17 cellular contexts compared by ENCODE assay signal in the genomic region with DNA sequence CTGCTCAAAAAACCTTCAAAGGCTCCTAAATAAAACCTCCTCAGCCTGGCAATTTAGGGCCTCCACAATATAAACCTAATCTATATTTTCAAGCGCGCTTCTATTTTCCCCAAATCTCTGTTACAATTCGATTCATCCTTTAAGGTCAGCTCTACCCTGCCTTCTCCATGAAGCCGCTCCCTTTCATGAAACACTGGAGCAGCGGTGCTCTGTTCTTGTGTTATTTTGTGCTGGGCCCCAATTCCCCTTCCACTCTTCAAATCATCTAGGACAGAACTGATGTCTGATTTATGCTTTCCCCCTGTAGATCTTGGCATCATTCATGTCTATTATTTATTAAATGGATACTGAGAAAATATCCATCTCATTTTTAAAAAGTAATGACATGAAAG. TPM values are rescaled to one million over a fixed set of nuclear protein-coding genes. Genes with fewer than 3 reads are reported as not detected.
A peak's percentile ranks its signal among the peaks of the same experiment; 100 is the strongest.
DNase-seq lines count a peak whose midpoint lies in the region; ATAC-seq and TF ChIP-seq lines count a peak whose summit lies in the region.
"Had no signal": no experiment of that assay in that cellular context is flagged by ENCODE, and none has a peak within 500 bp of the region (broad histone marks: within the 10 kb centered on the region; RNA-seq: fewer than 3 reads in every experiment).

No MANE protein-coding gene starts in this region.

- no peak overlapping the region for H2AK5ac ChIP-seq in neuronal stem cell (ENCODE audit: low read depth, low read length)

- no peaks in the 10 kb centered on the region for H3K9me3 Mint-ChIP-seq in WTC11
- H3K9me3 Mint-ChIP-seq in type B pancreatic cell, result no peaks in the 10 kb centered on the region
- H3K9me3 Mint-ChIP-seq: CD8-positive, alpha-beta memory T cell had no signal

- TF ChIP-seq CTCF in WTC11 (IDR thresholded peaks at IDR 0.05) (no peak), esophagus squamous epithelium (IDR thresholded peaks at IDR 0.05) (no peak), type B pancreatic cell (conservative IDR thresholded peaks at IDR 0.05) (no peak), heart left ventricle (IDR thresholded peaks at IDR 0.05) (no peak)

- H2BK5ac ChIP-seq in neuronal stem cell (ENCODE audit: low read length), result no peak overlapping the region

- H4K91ac ChIP-seq in neuronal stem cell (ENCODE audit: low read depth, low read length, poor library complexity), result no peak overlapping the region

- H3K4me3 ChIP-seq in esophagus squamous epithelium, result peak overlapping the region in 1 of 4 donors; percentile 12
- H3K4me3 ChIP-seq in neuronal stem cell (ENCODE audit: low read length in 2 of 2), result no peak overlapping the region
- no peak overlapping the region for H3K4me3 ChIP-seq in heart left ventricle

- no peak overlapping the region for H2BK12ac ChIP-seq in neuronal stem cell (ENCODE audit: low read length)

- TF ChIP-seq POLR2A in esophagus squamous epithelium (IDR thresholded peaks at IDR 0.05), result no peak
- TF ChIP-seq POLR2A in heart left ventricle (IDR thresholded peaks at IDR 0.05), result no peak

- no peak overlapping the region for H3K9ac ChIP-seq in neuronal stem cell (ENCODE audit: low read depth, low read length, poor library complexity)

- H3K23ac ChIP-seq in neuronal stem cell (ENCODE audit: low read depth, low read length, poor library complexity), result no peak overlapping the region

- intact Hi-C loops in esophagus squamous epithelium (cut with DNase I), result no loop called here
- intact Hi-C loops in heart left ventricle (cut with DNase I), result loop anchor here in 5 of 10 donors (5.0 to 10.0 kb wide), 3 partner anchors 37 to 328 kb away; no protein-coding TSS in a partner anchor

- H3K4me1 Mint-ChIP-seq in WTC11 (peaks cover 92% of the 10 kb centered on the region), type B pancreatic cell (ENCODE audit: unreplicated experiment) (peaks cover 87% of the 10 kb centered on the region)

- no peak overlapping the region for H3K14ac ChIP-seq in neuronal stem cell (ENCODE audit: low read length)

- no peaks in the 10 kb centered on the region for H3K27me3 Mint-ChIP-seq in WTC11 (ENCODE audit: low read depth)
- no peaks in the 10 kb centered on the region for H3K27me3 Mint-ChIP-seq in type B pancreatic cell

- H3K27ac Mint-ChIP-seq in WTC11 (peak overlapping the region; percentile 26), type B pancreatic cell (peak overlapping the region; percentile 93)
- H3K27ac Mint-ChIP-seq: activated CD8-positive, alpha-beta T cell treated with anti-CD3 and anti-CD28 coated beads, Interleukin-2, amount 10 ng/mL, durations not matched to agents 7 days and 5 days; CD8-positive, alpha-beta memory T cell had no signal

- H4K8ac ChIP-seq in neuronal stem cell (ENCODE audit: low read depth, low read length), result no peak overlapping the region

- no peak overlapping the region for H2BK15ac ChIP-seq in neuronal stem cell (ENCODE audit: low read length)

- WGBS in esophagus squamous epithelium, 2 donors, result 90 to 93% methylated on average over 5 of the region's 5 CpGs
- no CpG with 5 or more reads among the region's 5 CpGs for WGBS in neuronal stem cell (ENCODE audit: extremely low coverage in 2 of 2, insufficient read length in 2 of 2, insufficient replicate concordance in 1 of 2), 2 donors
- 97% methylated on average over 5 of the region's 5 CpGs for WGBS in heart left ventricle, 4 donors

- H3K4me1 ChIP-seq in esophagus squamous epithelium, result peaks cover 52 to 100% (median 58%) of the 10 kb centered on the region in 3 donors
- peaks cover 18 to 47% of the 10 kb centered on the region in 2 donors for H3K4me1 ChIP-seq in neuronal stem cell (ENCODE audit: control insufficient read depth in 2 of 2, insufficient read depth in 1 of 2, low read depth in 1 of 2, low read length in 2 of 2)
- peaks cover 0 to 64% (median 39%) of the 10 kb centered on the region in 12 donors for H3K4me1 ChIP-seq in heart left ventricle

- H3K18ac ChIP-seq in neuronal stem cell (ENCODE audit: low read length), result no peak overlapping the region

- no peaks in the 10 kb centered on the region for H3K79me1 ChIP-seq in neuronal stem cell (ENCODE audit: low read depth, low read length)

- no peaks in the 10 kb centered on the region for H3K27me3 ChIP-seq in esophagus squamous epithelium
- no peaks in the 10 kb centered on the region for H3K27me3 ChIP-seq in neuronal stem cell (ENCODE audit: control insufficient read depth in 3 of 3, insufficient read depth in 3 of 3, low read depth in 1 of 3, low read length in 3 of 3)
- no peaks in the 10 kb centered on the region for H3K27me3 ChIP-seq in heart left ventricle

- H3K4me3 Mint-ChIP-seq in WTC11 (peak overlapping the region; percentile 25), type B pancreatic cell (peak overlapping the region; percentile 77)
- H3K4me3 Mint-ChIP-seq: activated CD8-positive, alpha-beta T cell treated with anti-CD3 and anti-CD28 coated beads, Interleukin-2, amount 10 ng/mL, durations not matched to agents 7 days and 5 days; CD8-positive, alpha-beta memory T cell had no signal

- H3K4me2 ChIP-seq in neuronal stem cell (ENCODE audit: insufficient read depth, low read length, poor library complexity, severe bottlenecking), result peak overlapping the region; percentile 28

- no peak overlapping the region for H2AFZ ChIP-seq in neuronal stem cell (ENCODE audit: low read length)

- peaks cover 2 to 7% (median 4%) of the 10 kb centered on the region in 3 donors for H3K36me3 ChIP-seq in esophagus squamous epithelium
- H3K36me3 ChIP-seq in neuronal stem cell (replicated peaks in 1 of 2; ENCODE audit: control insufficient read depth in 2 of 2, insufficient read depth in 2 of 2, low read length in 2 of 2), result peaks cover 3 to 7% of the 10 kb centered on the region in 2 donors
- H3K36me3 ChIP-seq in heart left ventricle, result peaks cover 0 to 7% (median 4%) of the 10 kb centered on the region in 9 donors

- H3K36me3 Mint-ChIP-seq in WTC11 (peaks cover 7% of the 10 kb centered on the region), type B pancreatic cell (peaks cover 20% of the 10 kb centered on the region)
- H3K36me3 Mint-ChIP-seq: CD8-positive, alpha-beta memory T cell had no signal

- H3K4ac ChIP-seq in neuronal stem cell (ENCODE audit: low read length), result no peak overlapping the region

- ATAC-seq in WTC11 (no peak; the same call in 1 of the 2 replicates), heart left ventricle (no peak)
- ATAC-seq: activated CD8-positive, alpha-beta T cell treated with anti-CD3 and anti-CD28 coated beads, Interleukin-2, amount 10 ng/mL, durations not matched to agents 7 days and 5 days; stimulated activated naive CD8-positive, alpha-beta T cell treated with anti-CD3 and anti-CD28 coated beads, Interleukin-15, Interleukin-2, amounts not matched to agents 100 U/mL and 50 U/mL, for 24 hours had no signal

- peak overlapping the region; percentile 50 to 94 (median 64) for H3K27ac ChIP-seq in esophagus squamous epithelium
- H3K27ac ChIP-seq in neuronal stem cell (replicated peaks; ENCODE audit: low read length), result peak overlapping the region; percentile 92
- peak overlapping the region in 1 of 12 donors; percentile 70 for H3K27ac ChIP-seq in heart left ventricle
- H3K27ac ChIP-seq: RWPE1 had no signal

- CTCF ChIA-PET in WTC11 (lab: Charles Lee), result interaction anchor here (0.6 to 6.8 kb wide), 11 partner anchors 17 to 332 kb away, joined by 3 to 271 read pairs (median 4); no protein-coding TSS in a partner anchor

- H3K9me3 ChIP-seq in esophagus squamous epithelium, result no peaks in the 10 kb centered on the region
- no peaks in the 10 kb centered on the region for H3K9me3 ChIP-seq in neuronal stem cell (replicated peaks in 1 of 2; ENCODE audit: control insufficient read depth in 2 of 2, insufficient read depth in 1 of 2, low read depth in 1 of 2, low read length in 2 of 2)
- no peaks in the 10 kb centered on the region for H3K9me3 ChIP-seq in heart left ventricle

- POLR2A ChIA-PET in WTC11 (lab: Charles Lee), result interaction anchor here (0.7 to 1.4 kb wide), 3 partner anchors 27 to 295 kb away, joined by 3 to 4 read pairs (median 3); no protein-coding TSS in a partner anchor

- DNase-seq in WTC11 (ENCODE audit: low spot score) (no peak), esophagus squamous epithelium (lab: John Stamatoyannopoulos, UW) (no peak), neuronal stem cell (ENCODE audit: low spot score) (no peak), type B pancreatic cell (ENCODE audit: extremely low spot score, unreplicated experiment) (no peak), kidney tubule cell (ENCODE audit: low spot score) (no peak), NCI-H524 treated with DMSO at 0.1 percent for 48 hours (lab: John Stamatoyannopoulos, UW) (no peak), NCI-H2081 (lab: John Stamatoyannopoulos, UW) (no peak), heart left ventricle (no peak)
- DNase-seq: activated CD8-positive, alpha-beta T cell treated with anti-CD3 and anti-CD28 coated beads, Interleukin-2, amount 10 ng/mL, durations not matched to agents 7 days and 5 days; CD8-positive, alpha-beta memory T cell; GF-D8; NCI-H1105 treated with DMSO at 0.1 percent for 48 hours; NCI-H524; nucleus accumbens; stimulated activated CD4-positive, alpha-beta T cell treated with anti-CD3 and anti-CD28 coated beads, Interleukin-4, amount 100 ng/mL, for 1 hour; stimulated activated naive CD8-positive, alpha-beta T cell treated with anti-CD3 and anti-CD28 coated beads, Interleukin-15, Interleukin-2, amounts not matched to agents 100 U/mL and 50 U/mL, for 24 hours had no signal

- no peak overlapping the region for H2BK120ac ChIP-seq in neuronal stem cell (ENCODE audit: low read depth, low read length)

TF ChIP-seq in WTC11, 78 proteins besides CTCF, POLR2A, EP300 and RAD21 (continues in another document):
- no peak for TF ChIP-seq USF2 (CRISPR knock-in tag; IDR thresholded peaks at IDR 0.05)

RNA-seq across cellular contexts. Expression of gene ERRFI1, which starts 6.9 kb away (rescaled TPM):
- total RNA-seq in WTC11 (2021) (34.5 to 44.6 TPM (median 35.8 TPM) in 3 replicates), esophagus squamous epithelium (10 to 100 TPM; 23.3 to 95.9 (median 49.3) TPM), type B pancreatic cell (ENCODE audit: low replicate concordance) (83.3 and 104 TPM in 2 replicates), heart left ventricle (10 to 100 TPM in 5 of 9 donors, 1 to 10 TPM in 4; 6.2 to 16.1 (median 12.0) TPM)
- 33.5 TPM for polyA plus RNA-seq in neuronal stem cell (2013, experiment 1 of 2)
- polyA plus RNA-seq in neuronal stem cell (2013, experiment 2 of 2), result 32.9 TPM
- polyA plus RNA-seq in heart left ventricle, result 10 to 100 TPM in 1 of 2 donors, 1 to 10 TPM in 1; 3.8 to 26.0 TPM

RNA-seq across cellular contexts. Expression of gene PARK7, which starts 57.7 kb away (rescaled TPM):
- total RNA-seq in WTC11 (2021) (337 to 343 TPM (median 340 TPM) in 3 replicates), esophagus squamous epithelium (100 to 1,000 TPM in 3 of 4 donors, 10 to 100 TPM in 1; 93.9 to 156 (median 129) TPM), type B pancreatic cell (ENCODE audit: low replicate concordance) (206 and 279 TPM in 2 replicates), heart left ventricle (100 to 1,000 TPM; 275 to 406 (median 345) TPM)
- polyA plus RNA-seq in neuronal stem cell (2013, experiment 1 of 2), result 220 TPM
- polyA plus RNA-seq in neuronal stem cell (2013, experiment 2 of 2), result 221 TPM
- polyA plus RNA-seq in heart left ventricle, result 100 to 1,000 TPM; 342 to 550 TPM
